5 cellular contexts compared by ENCODE assay signal in the genomic region with DNA sequence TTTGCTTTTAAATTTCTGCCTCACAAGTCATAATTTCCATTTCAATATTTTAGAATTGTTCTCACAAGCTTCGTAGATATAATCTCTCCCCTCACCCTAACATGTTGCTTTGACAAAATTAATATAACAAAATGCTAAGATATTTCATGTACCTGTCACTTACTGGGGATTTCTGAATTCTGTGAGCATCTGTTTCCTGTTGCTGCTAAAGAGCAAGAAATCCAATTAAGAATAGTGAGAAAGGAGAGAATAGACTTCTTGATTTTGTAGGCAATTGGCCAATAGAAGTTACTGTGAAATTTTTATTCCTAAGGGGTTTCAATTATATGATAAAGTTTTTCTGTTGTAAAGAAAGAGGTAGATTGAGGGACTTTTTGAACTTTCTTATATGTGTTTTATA.
"Had no signal": no experiment of that assay in that cellular context is flagged by ENCODE, and none has a peak within 500 bp of the region (broad histone marks: within the 10 kb centered on the region; RNA-seq: fewer than 3 reads in every experiment).

No MANE protein-coding gene starts in this region.

- DNase-seq: H9, HCEC 1CT, IMR-90 had no signal

- H3K4me3 ChIP-seq: GM23338, K562 had no signal

- ATAC-seq: GM23338, K562 had no signal

- H3K27ac Mint-ChIP-seq: GM23338, H9 had no signal

- H3K4me2 ChIP-seq: GM23338 had no signal

- H2AFZ ChIP-seq: GM23338 had no signal

- H3K4me1 Mint-ChIP-seq: GM23338, H9 had no signal

- H3K4me3 Mint-ChIP-seq: GM23338, H9 had no signal

- H3K9me3 Mint-ChIP-seq: GM23338, H9 had no signal
